10 cellular contexts compared by ENCODE assay signal in genomic region chr2:202172439-202173191, GRCh38.
DNase-seq lines count a peak whose midpoint lies in the region; ATAC-seq and TF ChIP-seq lines count a peak whose summit lies in the region.
"Had no signal": no experiment of that assay in that cellular context is flagged by ENCODE, and none has a peak within 500 bp of the region (broad histone marks: within the 10 kb centered on the region; RNA-seq: fewer than 3 reads in every experiment).

No MANE protein-coding gene starts in this region.

- H3K4me3 ChIP-seq in CD8-positive, alpha-beta memory T cell (ENCODE audit: low read length) = no peak overlapping the region

- no peaks in the 10 kb centered on the region for H3K36me3 ChIP-seq in CD8-positive, alpha-beta memory T cell (ENCODE audit: insufficient read depth, low read length)

- no peak for TF ChIP-seq CTCF in WTC11 (IDR thresholded peaks at IDR 0.05)

- ATAC-seq in HG03342 (IDR thresholded peaks at IDR 0.05; ENCODE audit: unreplicated experiment) (peak; percentile 51), WTC11 (no peak)

- no peaks in the 10 kb centered on the region for H3K36me3 Mint-ChIP-seq in activated CD4-positive, alpha-beta T cell treated with anti-CD3 and anti-CD28 coated beads, Interleukin-2, amount 10 ng/mL, durations not matched to agents 7 days and 5 days (ENCODE audit: low read depth)
- no peaks in the 10 kb centered on the region for H3K36me3 Mint-ChIP-seq in CD8-positive, alpha-beta memory T cell
- H3K36me3 Mint-ChIP-seq in WTC11 = peaks cover 3% of the 10 kb centered on the region

- H3K27me3 Mint-ChIP-seq in activated CD4-positive, alpha-beta T cell treated with anti-CD3 and anti-CD28 coated beads, Interleukin-2, amount 10 ng/mL, durations not matched to agents 7 days and 5 days = no peaks in the 10 kb centered on the region
- H3K27me3 Mint-ChIP-seq in CD8-positive, alpha-beta memory T cell = peaks cover 0 to 7% of the 10 kb centered on the region in 2 donors
- H3K27me3 Mint-ChIP-seq in WTC11 (ENCODE audit: low read depth) = peaks cover 27% of the 10 kb centered on the region

- CTCF ChIA-PET in activated CD4-positive, alpha-beta T cell treated with anti-CD3 and anti-CD28 coated beads, Interleukin-2, amount 10 ng/mL, durations not matched to agents 7 days and 5 days (lab: Charles Lee) = interaction anchor here (1.0 to 1.1 kb wide), 2 partner anchors 12 to 17 kb away, joined by 3 read pairs; no protein-coding TSS in a partner anchor
- CTCF ChIA-PET in CD8-positive, alpha-beta memory T cell (lab: Charles Lee) = no interaction called here
- CTCF ChIA-PET in WTC11 (lab: Charles Lee) = interaction anchor here (1.9 kb wide), 1 partner anchor 100 kb away, joined by 8 read pairs; the partner anchor contains the start of gene KIAA2012

- no peak overlapping the region for H3K4me3 Mint-ChIP-seq in activated CD4-positive, alpha-beta T cell treated with anti-CD3 and anti-CD28 coated beads, Interleukin-2, amount 10 ng/mL, durations not matched to agents 7 days and 5 days
- no peak overlapping the region for H3K4me3 Mint-ChIP-seq in CD8-positive, alpha-beta memory T cell
- no peak overlapping the region for H3K4me3 Mint-ChIP-seq in WTC11

- no peak overlapping the region for H3K27ac Mint-ChIP-seq in activated CD4-positive, alpha-beta T cell treated with anti-CD3 and anti-CD28 coated beads, Interleukin-2, amount 10 ng/mL, durations not matched to agents 7 days and 5 days
- H3K27ac Mint-ChIP-seq in CD8-positive, alpha-beta memory T cell = peak overlapping the region in 3 of 8 donors; percentile 34 to 69 (median 52)
- H3K27ac Mint-ChIP-seq in WTC11 = no peak overlapping the region

- no peaks in the 10 kb centered on the region for H3K9me3 Mint-ChIP-seq in activated CD4-positive, alpha-beta T cell treated with anti-CD3 and anti-CD28 coated beads, Interleukin-2, amount 10 ng/mL, durations not matched to agents 7 days and 5 days
- no peaks in the 10 kb centered on the region for H3K9me3 Mint-ChIP-seq in CD8-positive, alpha-beta memory T cell
- H3K9me3 Mint-ChIP-seq in WTC11 = peaks cover 9% of the 10 kb centered on the region

- no peaks in the 10 kb centered on the region for H3K9me3 ChIP-seq in CD8-positive, alpha-beta memory T cell (ENCODE audit: low read length)

- no peaks in the 10 kb centered on the region for H3K4me1 ChIP-seq in CD8-positive, alpha-beta memory T cell (ENCODE audit: insufficient read depth, low read length)

- DNase-seq in activated CD4-positive, alpha-beta T cell treated with anti-CD3 and anti-CD28 coated beads for 4 hours = peak; percentile 22 to 30
- DNase-seq in activated CD4-positive, alpha-beta T cell treated with anti-CD3 and anti-CD28 coated beads, Interleukin-2, amount 10 ng/mL, durations not matched to agents 7 days and 5 days = no peak
- DNase-seq in cerebellar cortex (ENCODE audit: low spot score) (peak; percentile 13), WTC11 (ENCODE audit: low spot score) (no peak), NCI-H226 (no peak)
- peak in 2 of 3 donors; percentile 19 to 26 for DNase-seq in stimulated activated CD4-positive, alpha-beta T cell treated with anti-CD3 and anti-CD28 coated beads, TNF-alpha, amount 100 ng/mL, for 48 hours (ENCODE audit: low read depth in 3 of 3)
- no peak for DNase-seq in CD8-positive, alpha-beta memory T cell
- DNase-seq: occipital lobe, trophoblast cell had no signal

- no peaks in the 10 kb centered on the region for H3K27me3 ChIP-seq in CD8-positive, alpha-beta memory T cell (ENCODE audit: insufficient read depth, low read length, poor library complexity, severe bottlenecking)

- peaks cover 10% of the 10 kb centered on the region for H3K4me1 Mint-ChIP-seq in activated CD4-positive, alpha-beta T cell treated with anti-CD3 and anti-CD28 coated beads, Interleukin-2, amount 10 ng/mL, durations not matched to agents 7 days and 5 days
- peaks cover 8 to 13% (median 11%) of the 10 kb centered on the region in 3 donors for H3K4me1 Mint-ChIP-seq in CD8-positive, alpha-beta memory T cell
- H3K4me1 Mint-ChIP-seq in WTC11 = peaks cover 17% of the 10 kb centered on the region

- POLR2A ChIA-PET in activated CD4-positive, alpha-beta T cell treated with anti-CD3 and anti-CD28 coated beads, Interleukin-2, amount 10 ng/mL, durations not matched to agents 7 days and 5 days (lab: Charles Lee) = no interaction called here
- POLR2A ChIA-PET in CD8-positive, alpha-beta memory T cell (lab: Charles Lee) = no interaction called here
- POLR2A ChIA-PET in WTC11 (lab: Charles Lee) = interaction anchor here (0.6 to 1.0 kb wide), 2 partner anchors 314 to 392 kb away, joined by 3 read pairs; partner anchors contain the start of gene ALS2

- no peak overlapping the region for H3K27ac ChIP-seq in CD8-positive, alpha-beta memory T cell (ENCODE audit: low read depth, low read length)

TF ChIP-seq in WTC11, 78 proteins besides CTCF, POLR2A, EP300 and RAD21:
- TF ChIP-seq IRF2 (CRISPR knock-in tag; IDR thresholded peaks at IDR 0.05; ENCODE audit: borderline replicate concordance, low read depth) (no peak), NFATC4 (CRISPR knock-in tag; IDR thresholded peaks at IDR 0.05) (no peak), NR2C2 (CRISPR knock-in tag; IDR thresholded peaks at IDR 0.05) (no peak), SMAD4 (CRISPR knock-in tag; IDR thresholded peaks at IDR 0.05) (no peak), ESRRA (CRISPR knock-in tag; IDR thresholded peaks at IDR 0.05; ENCODE audit: borderline replicate concordance) (no peak), SOX15 (CRISPR knock-in tag; IDR thresholded peaks at IDR 0.05) (no peak), ZNF121 (CRISPR knock-in tag; IDR thresholded peaks at IDR 0.05) (no peak)

Comparison
In these comparisons a context has a peak if more than half of its experiments do, and no peak if none do; other contexts are left out.
1. DNase-seq: peak in activated CD4-positive, alpha-beta T cell treated with anti-CD3 and anti-CD28 coated beads for 4 hours (2 of 2), cerebellar cortex (single experiment) and stimulated activated CD4-positive, alpha-beta T cell treated with anti-CD3 and anti-CD28 coated beads, TNF-alpha, amount 100 ng/mL, for 48 hours (2 of 3); none in activated CD4-positive, alpha-beta T cell treated with anti-CD3 and anti-CD28 coated beads, Interleukin-2, amount 10 ng/mL, durations not matched to agents 7 days and 5 days (single experiment), CD8-positive, alpha-beta memory T cell (0 of 5), WTC11 (single experiment) and NCI-H226 (single experiment).